12 cellular contexts compared by ENCODE assay signal in genomic region chr2:197297772-197298318, GRCh38. TPM values are rescaled to one million over a fixed set of nuclear protein-coding genes. Genes with fewer than 3 reads are reported as not detected.
A peak's percentile ranks its signal among the peaks of the same experiment; 100 is the strongest.
DNase-seq lines count a peak whose midpoint lies in the region; TF ChIP-seq lines count a peak whose summit lies in the region.
"Had no signal": no experiment of that assay in that cellular context is flagged by ENCODE, and none has a peak within 500 bp of the region (broad histone marks: within the 10 kb centered on the region; RNA-seq: fewer than 3 reads in every experiment).

No MANE protein-coding gene starts in this region.

- H3K27ac Mint-ChIP-seq in activated naive CD4-positive, alpha-beta T cell treated with anti-CD3 and anti-CD28 coated beads, Interleukin-2, amount 50 U/mL, for 24 hours, result peak overlapping the region; percentile 100

- no peak for DNase-seq in activated naive CD4-positive, alpha-beta T cell treated with anti-CD3 and anti-CD28 coated beads, Interleukin-2, amount 50 U/mL, for 16 hours
- DNase-seq in HL-60 (ENCODE audit: low read depth in 1 of 2, low spot score in 1 of 2) (peak in 1 of 2 experiments; percentile 52), SK-N-DZ (ENCODE audit: low spot score) (no peak), NCI-H1105 treated with DMSO at 0.1 percent for 48 hours (lab: John Stamatoyannopoulos, UW) (no peak), COLO668 (lab: John Stamatoyannopoulos, UW; ENCODE audit: unreplicated experiment) (no peak)
- DNase-seq in effector memory CD4-positive, alpha-beta T cell, result no peak
- no peak for DNase-seq in stimulated activated CD8-positive, alpha-beta memory T cell treated with anti-CD3 and anti-CD28 coated beads, Interleukin-4, amount 100 ng/mL, for 48 hours
- DNase-seq: amygdala, BE2C, NCI-H1436 had no signal

- H3K36me3 ChIP-seq in effector memory CD4-positive, alpha-beta T cell (ENCODE audit: control insufficient read depth, insufficient read depth, low read length), result no peaks in the 10 kb centered on the region
- H3K36me3 ChIP-seq: BE2C had no signal

- H3K4me1 ChIP-seq in effector memory CD4-positive, alpha-beta T cell (ENCODE audit: control insufficient read depth, insufficient read depth, low read length, poor library complexity, severe bottlenecking), result peaks cover 55% of the 10 kb centered on the region
- H3K4me1 ChIP-seq: BE2C, parathyroid adenoma had no signal

- H3K27me3 ChIP-seq in HL-60 (ENCODE audit: insufficient read depth, poor library complexity, severe bottlenecking), result no peaks in the 10 kb centered on the region
- H3K27me3 ChIP-seq in effector memory CD4-positive, alpha-beta T cell (replicated peaks; ENCODE audit: control insufficient read depth, insufficient read depth, low read length, poor library complexity, severe bottlenecking), result no peaks in the 10 kb centered on the region
- H3K27me3 ChIP-seq: BE2C had no signal

- no peak for TF ChIP-seq CTCF in HL-60 (IDR thresholded peaks at IDR 0.05; ENCODE audit: insufficient read depth, low read length)

- no peaks in the 10 kb centered on the region for H3K9me3 Mint-ChIP-seq in activated naive CD4-positive, alpha-beta T cell treated with anti-CD3 and anti-CD28 coated beads, Interleukin-2, amount 50 U/mL, for 24 hours

- H3K36me3 Mint-ChIP-seq in activated naive CD4-positive, alpha-beta T cell treated with anti-CD3 and anti-CD28 coated beads, Interleukin-2, amount 50 U/mL, for 24 hours, result peaks cover 21% of the 10 kb centered on the region

- H3K27me3 Mint-ChIP-seq in activated naive CD4-positive, alpha-beta T cell treated with anti-CD3 and anti-CD28 coated beads, Interleukin-2, amount 50 U/mL, for 24 hours, result no peaks in the 10 kb centered on the region

- peaks cover 98% of the 10 kb centered on the region for H3K4me1 Mint-ChIP-seq in activated naive CD4-positive, alpha-beta T cell treated with anti-CD3 and anti-CD28 coated beads, Interleukin-2, amount 50 U/mL, for 24 hours

- H3K4me3 ChIP-seq in HL-60 (replicated peaks; ENCODE audit: insufficient read depth, low read length), result no peak overlapping the region
- H3K4me3 ChIP-seq in effector memory CD4-positive, alpha-beta T cell (ENCODE audit: insufficient read depth, low read depth, low read length, poor library complexity, severe bottlenecking), result no peak overlapping the region

- peak overlapping the region; percentile 76 for H3K4me3 Mint-ChIP-seq in activated naive CD4-positive, alpha-beta T cell treated with anti-CD3 and anti-CD28 coated beads, Interleukin-2, amount 50 U/mL, for 24 hours

- peak overlapping the region; percentile 58 for H3K27ac ChIP-seq in HL-60 (replicated peaks)
- H3K27ac ChIP-seq in effector memory CD4-positive, alpha-beta T cell (ENCODE audit: insufficient read depth, low read length, poor library complexity, severe bottlenecking), result peak overlapping the region; percentile 79
- H3K27ac ChIP-seq: parathyroid adenoma had no signal

- no peaks in the 10 kb centered on the region for H3K9me3 ChIP-seq in effector memory CD4-positive, alpha-beta T cell (ENCODE audit: control insufficient read depth, low read length)
- H3K9me3 ChIP-seq: BE2C had no signal

RNA-seq across cellular contexts. Expression of gene ANKRD44, which starts 12.7 kb away (rescaled TPM):
- polyA plus RNA-seq in SK-N-DZ (2014; cell fraction: cytosol; rRNA removed), result 8.5 and 12.2 TPM in 2 replicates
- 15.0 and 25.4 TPM in 2 replicates for polyA plus RNA-seq in SK-N-DZ (2014; cell fraction: nucleus; rRNA removed)
